ENCODE assay signal across 8 cellular contexts in the genomic region with DNA sequence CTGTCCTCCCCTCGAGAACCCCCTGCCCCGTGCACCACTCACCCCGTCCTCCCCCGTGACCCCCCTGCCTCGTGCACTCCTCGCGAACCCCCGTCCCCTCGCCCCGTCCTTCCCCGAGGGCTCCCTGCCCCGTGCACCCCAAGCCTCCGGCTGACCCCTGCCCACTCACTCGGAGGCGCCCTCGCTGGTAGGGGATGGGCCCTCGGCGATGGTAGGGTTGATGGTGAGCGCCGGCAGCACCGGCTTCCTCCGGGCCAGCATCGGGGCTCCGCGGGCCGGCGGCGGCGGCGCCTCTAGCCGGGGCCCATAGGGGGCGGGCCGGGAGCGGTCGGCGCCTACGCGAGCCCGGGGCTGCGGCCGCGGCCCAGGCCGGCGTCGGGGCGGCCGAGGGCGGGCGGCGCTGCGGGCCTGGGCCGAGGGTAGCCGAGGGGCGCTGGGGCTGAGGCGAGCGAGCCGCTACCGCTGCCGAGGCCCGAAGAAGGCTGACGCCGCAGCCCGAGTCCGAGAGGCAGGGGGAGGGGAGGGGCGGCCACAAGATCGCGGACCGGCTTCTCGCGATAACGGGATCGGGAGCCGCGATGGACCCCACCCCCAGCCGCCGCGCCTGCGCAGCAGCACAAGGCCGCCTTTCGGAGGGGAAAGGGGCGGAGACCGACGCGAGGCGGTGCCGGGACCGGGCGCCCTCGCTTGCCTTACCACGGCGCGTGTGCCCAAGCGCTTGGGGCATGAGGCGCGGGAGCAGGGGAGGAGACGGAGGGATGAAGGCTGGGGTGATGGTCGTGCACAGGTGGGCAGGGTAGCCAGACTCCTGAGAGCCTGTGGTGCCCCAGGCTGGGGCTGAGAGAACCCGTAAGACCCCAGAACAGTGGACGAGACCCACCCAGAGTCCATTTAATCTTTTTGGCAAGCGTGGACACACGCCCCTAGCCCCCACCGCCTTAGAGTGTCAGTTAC. TPM values are rescaled to one million over a fixed set of nuclear protein-coding genes. Genes with fewer than 3 reads are reported as not detected.
DNase-seq lines count a peak whose midpoint lies in the region; ATAC-seq and TF ChIP-seq lines count a peak whose summit lies in the region.

A gene (minus strand): TSS at position 508 of the 954 bp plus-strand sequence. CDS start 247 bp downstream, at position 261.

- DNase-seq in D341Med (ENCODE audit: low spot score) (peak; percentile 100), KG1 (lab: John Stamatoyannopoulos, UW) (peak; percentile 67)
- peak; percentile 97 to 98 for DNase-seq in activated T-cell treated with anti-CD3 and anti-CD28 coated beads, Interleukin-2, amount 50 U/mL, for 48 hours
- peak; percentile 92 for DNase-seq in stimulated activated CD8-positive, alpha-beta memory T cell treated with anti-CD3 and anti-CD28 coated beads, Interleukin-7, amount 100 ng/mL, for 24 hours (ENCODE audit: low read depth)

- H3K36me3 ChIP-seq in muscle layer of duodenum (ENCODE audit: control insufficient read depth in 1 of 2, insufficient read depth in 2 of 2, low read length in 2 of 2), result peaks cover 0 to 8% of the 10 kb centered on the region in 2 donors

- peak within 1 kb of the TSS; percentile 76 for H3K27ac ChIP-seq in muscle layer of duodenum (ENCODE audit: low read length)

- H3K9me3 ChIP-seq in muscle layer of duodenum (ENCODE audit: control insufficient read depth in 1 of 2, low read length in 2 of 2), result no peaks in the 10 kb centered on the region

- peak within 1 kb of the TSS; percentile 65 to 80 for H3K4me3 ChIP-seq in muscle layer of duodenum (ENCODE audit: low read depth in 1 of 2, low read length in 2 of 2)

- ATAC-seq in GM21526 (IDR thresholded peaks at IDR 0.05; ENCODE audit: low FRiP score, unreplicated experiment) (peak; percentile 74), esophagus mucosa (peak; percentile 94)

- no peaks in the 10 kb centered on the region for H3K27me3 ChIP-seq in muscle layer of duodenum (ENCODE audit: low read depth, low read length)

- peaks cover 7 to 30% of the 10 kb centered on the region in 2 donors for H3K4me1 ChIP-seq in muscle layer of duodenum (ENCODE audit: control insufficient read depth in 1 of 2, insufficient read depth in 2 of 2, low read length in 2 of 2)

TF ChIP-seq in PFSK-1, 5 proteins besides CTCF, POLR2A, EP300 and RAD21:
- TF ChIP-seq TAF1 (IDR thresholded peaks at IDR 0.05; ENCODE audit: borderline replicate concordance, insufficient read depth, low read length), result peak; percentile 83; the same call in 1 of the 2 replicates
- TF ChIP-seq, protein P1, sequence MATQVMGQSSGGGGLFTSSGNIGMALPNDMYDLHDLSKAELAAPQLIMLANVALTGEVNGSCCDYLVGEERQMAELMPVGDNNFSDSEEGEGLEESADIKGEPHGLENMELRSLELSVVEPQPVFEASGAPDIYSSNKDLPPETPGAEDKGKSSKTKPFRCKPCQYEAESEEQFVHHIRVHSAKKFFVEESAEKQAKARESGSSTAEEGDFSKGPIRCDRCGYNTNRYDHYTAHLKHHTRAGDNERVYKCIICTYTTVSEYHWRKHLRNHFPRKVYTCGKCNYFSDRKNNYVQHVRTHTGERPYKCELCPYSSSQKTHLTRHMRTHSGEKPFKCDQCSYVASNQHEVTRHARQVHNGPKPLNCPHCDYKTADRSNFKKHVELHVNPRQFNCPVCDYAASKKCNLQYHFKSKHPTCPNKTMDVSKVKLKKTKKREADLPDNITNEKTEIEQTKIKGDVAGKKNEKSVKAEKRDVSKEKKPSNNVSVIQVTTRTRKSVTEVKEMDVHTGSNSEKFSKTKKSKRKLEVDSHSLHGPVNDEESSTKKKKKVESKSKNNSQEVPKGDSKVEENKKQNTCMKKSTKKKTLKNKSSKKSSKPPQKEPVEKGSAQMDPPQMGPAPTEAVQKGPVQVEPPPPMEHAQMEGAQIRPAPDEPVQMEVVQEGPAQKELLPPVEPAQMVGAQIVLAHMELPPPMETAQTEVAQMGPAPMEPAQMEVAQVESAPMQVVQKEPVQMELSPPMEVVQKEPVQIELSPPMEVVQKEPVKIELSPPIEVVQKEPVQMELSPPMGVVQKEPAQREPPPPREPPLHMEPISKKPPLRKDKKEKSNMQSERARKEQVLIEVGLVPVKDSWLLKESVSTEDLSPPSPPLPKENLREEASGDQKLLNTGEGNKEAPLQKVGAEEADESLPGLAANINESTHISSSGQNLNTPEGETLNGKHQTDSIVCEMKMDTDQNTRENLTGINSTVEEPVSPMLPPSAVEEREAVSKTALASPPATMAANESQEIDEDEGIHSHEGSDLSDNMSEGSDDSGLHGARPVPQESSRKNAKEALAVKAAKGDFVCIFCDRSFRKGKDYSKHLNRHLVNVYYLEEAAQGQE (IDR thresholded peaks at IDR 0.05; ENCODE audit: insufficient read depth in 1 of 2, low read depth in 2 of 2, low read length in 2 of 2), result 0 out of 4 replicates have a peak, but pooled peaks have one; percentile 15 to 41
- peak; percentile 65 for TF ChIP-seq FOXP2 (optimal IDR thresholded peaks at IDR 0.05; ENCODE audit: borderline replicate concordance, extremely low read depth, extremely low read length, insufficient read depth)
- TF ChIP-seq POLR2AphosphoS5 (IDR thresholded peaks at IDR 0.05; ENCODE audit: low read depth, low read length), result peak; percentile 94
- TF ChIP-seq SIN3A (IDR thresholded peaks at IDR 0.05; ENCODE audit: borderline replicate concordance, insufficient read depth, low read length), result peak; percentile 87; the same call in 1 of the 2 replicates

RNA-seq across cellular contexts. Expression of the gene that starts here (rescaled TPM):
- 462 TPM for polyA plus RNA-seq in PFSK-1 (2012; ENCODE audit: insufficient read length, low read depth)
- 114 TPM for total RNA-seq in esophagus mucosa

Comparison
In these comparisons a context has a peak if more than half of its experiments do, and no peak if none do; other contexts are left out.
1. Peak in every context shown above with its lines: DNase-seq, ATAC-seq, H3K4me3 ChIP-seq and H3K27ac ChIP-seq.